Comparison of ENCODE assay signal across 17 cellular contexts in genomic region chr1:33634143-33634542, GRCh38.
DNase-seq lines count a peak whose midpoint lies in the region; ATAC-seq and TF ChIP-seq lines count a peak whose summit lies in the region.
"Had no signal": no experiment of that assay in that cellular context is flagged by ENCODE, and none has a peak within 500 bp of the region (broad histone marks: within the 10 kb centered on the region; RNA-seq: fewer than 3 reads in every experiment).

No MANE protein-coding gene starts in this region.

- RAD21 ChIA-PET in HCT116 (lab: Charles Lee; ENCODE audit: low non-redundant PET in 1 of 2, low total read pairs in 2 of 2, uncharacterized antibody in 2 of 2, unreplicated experiment in 2 of 2), result no interaction called here

- peak; percentile 7 for TF ChIP-seq CTCF in GM12864 (IDR thresholded peaks at IDR 0.05; ENCODE audit: low read depth, low read length, missing control alignments)
- no peak for TF ChIP-seq CTCF in HCT116 (IDR thresholded peaks at IDR 0.05 in 2 of 3, conservative IDR thresholded peaks at IDR 0.05 in 1 of 3; ENCODE audit: borderline replicate concordance in 1 of 3, insufficient read depth in 1 of 3, low read depth in 2 of 3, low read length in 2 of 3)
- no peak for TF ChIP-seq CTCF in coronary artery (IDR thresholded peaks at IDR 0.05)

- peak overlapping the region; percentile 84 for H2AFZ ChIP-seq in HCT116 (ENCODE audit: low read depth, low read length, poor library complexity, severe bottlenecking)

- no peak overlapping the region for H3K27ac ChIP-seq in HCT116 (ENCODE audit: low read depth, low read length)
- H3K27ac ChIP-seq in coronary artery, result no peak overlapping the region
- H3K27ac ChIP-seq: A549; BLaER1 treated with 17β-estradiol and CSF1 and Interleukin-3, amounts not matched to agents 10 nM and 100 nM; C4-2B had no signal

- no peak overlapping the region for H3K9ac ChIP-seq in HCT116 (ENCODE audit: low read length)
- H3K9ac ChIP-seq: BLaER1 treated with 17β-estradiol and CSF1 and Interleukin-3, amounts not matched to agents 10 nM and 100 nM had no signal

- H3K9me3 ChIP-seq in HCT116 (ENCODE audit: control insufficient read depth in 1 of 2, insufficient read depth in 1 of 2, low read depth in 1 of 2, low read length in 2 of 2), result no peaks in the 10 kb centered on the region
- H3K9me3 ChIP-seq: A549; BLaER1 treated with 17β-estradiol and CSF1 and Interleukin-3, amounts not matched to agents 10 nM and 100 nM; Caco-2 had no signal

- H3K4me3 ChIP-seq in GM12864 (ENCODE audit: low read depth, low read length) (no peak overlapping the region), HCT116 (replicated peaks in 1 of 2; ENCODE audit: low read depth in 1 of 2, low read length in 2 of 2) (no peak overlapping the region), coronary artery (no peak overlapping the region)
- H3K4me3 ChIP-seq: A549; BLaER1 treated with 17β-estradiol and CSF1 and Interleukin-3, amounts not matched to agents 10 nM and 100 nM; GM12878 had no signal

- TF ChIP-seq RAD21 in HCT116 (IDR thresholded peaks at IDR 0.05; ENCODE audit: low read depth), result no peak

- POLR2A ChIA-PET in HCT116 (lab: Charles Lee), result no interaction called here

- no peaks in the 10 kb centered on the region for H3K36me3 ChIP-seq in HCT116 (ENCODE audit: control insufficient read depth in 1 of 2, insufficient read depth in 2 of 2, low read length in 2 of 2)
- H3K36me3 ChIP-seq: BLaER1 treated with 17β-estradiol and CSF1 and Interleukin-3, amounts not matched to agents 10 nM and 100 nM had no signal

- CTCF ChIA-PET in HCT116 (lab: Charles Lee), result interaction anchor here (1.3 to 2.5 kb wide), 7 partner anchors 13 to 898 kb away, joined by 3 to 20 read pairs (median 6); no protein-coding TSS in a partner anchor

- peaks cover 0 to 12% of the 10 kb centered on the region in 2 experiments; a peak in 2 of 4 replicates for H3K4me1 ChIP-seq in HCT116 (ENCODE audit: control insufficient read depth in 1 of 2, insufficient read depth in 2 of 2, low read length in 2 of 2)
- H3K4me1 ChIP-seq: A549, Caco-2 had no signal

- H3K9me2 ChIP-seq in HCT116 (ENCODE audit: insufficient read depth), result no peaks in the 10 kb centered on the region

- no peak overlapping the region for H3K4me2 ChIP-seq in HCT116 (ENCODE audit: low read length)
- H3K4me2 ChIP-seq: BLaER1 treated with 17β-estradiol and CSF1 and Interleukin-3, amounts not matched to agents 10 nM and 100 nM had no signal

- 0 out of 2 replicates have a peak, but pooled peaks cover 4% of the 10 kb centered on the region for H3K27me3 ChIP-seq in HCT116 (ENCODE audit: insufficient read depth, low read length)
- H3K27me3 ChIP-seq: BLaER1 treated with 17β-estradiol and CSF1 and Interleukin-3, amounts not matched to agents 10 nM and 100 nM had no signal

- intact Hi-C loops in HCT116 (cut with micrococcal nuclease), result loop anchor here (5.0 kb wide), 1 partner anchor 1108 kb away; no protein-coding TSS in a partner anchor

- DNase-seq in GM12864 (ENCODE audit: low read depth), result no peak
- no peak for DNase-seq in HCT116 (ENCODE audit: low read depth, low spot score)
- DNase-seq in coronary artery (ENCODE audit: low spot score), result peak; percentile 50
- DNase-seq in islet precursor cell, result peak; percentile 29
- DNase-seq in 8988T, result no peak
- DNase-seq in stimulated activated CD4-positive, alpha-beta T cell treated with anti-CD3 and anti-CD28 coated beads, Interleukin-12 subunit alpha, Interleukin-12 subunit beta, amount 100 ng/mL, for 4 hours, result no peak
- no peak for DNase-seq in middle frontal gyrus (ENCODE audit: extremely low spot score, low spot score)
- no peak for DNase-seq in SW 1271 (lab: John Stamatoyannopoulos, UW)
- DNase-seq: CD4-positive, alpha-beta T cell; DMS79 treated with DMSO at 0.1 percent for 48 hours; GF-D8 had no signal

- no peaks in the 10 kb centered on the region for H3K79me2 ChIP-seq in HCT116 (ENCODE audit: insufficient read depth, low read length)

- ATAC-seq in HCT116, result no peak
- ATAC-seq: CD8-positive, alpha-beta T cell had no signal

- BruUV-seq in HCT116 (replicated peaks; lab: Mats Ljungman, UMichigan), result no TSS peak

- no peak for TF ChIP-seq POLR2A in HCT116 (IDR thresholded peaks at IDR 0.05; ENCODE audit: borderline replicate concordance, extremely low read depth, insufficient read depth, insufficient read length)

- H4K20me1 ChIP-seq in HCT116 (ENCODE audit: insufficient read depth), result no peaks in the 10 kb centered on the region
- H4K20me1 ChIP-seq: BLaER1 treated with 17β-estradiol and CSF1 and Interleukin-3, amounts not matched to agents 10 nM and 100 nM had no signal

TF ChIP-seq in HCT116, 20 proteins besides CTCF, POLR2A, EP300 and RAD21:
- TF ChIP-seq ZBTB33 (IDR thresholded peaks at IDR 0.05; ENCODE audit: extremely low read depth, insufficient replicate concordance, low read length) (no peak), ZFX (IDR thresholded peaks at IDR 0.05) (no peak), SP1 (IDR thresholded peaks at IDR 0.05; ENCODE audit: low read depth) (no peak), ZNF274 (IDR thresholded peaks at IDR 0.05; ENCODE audit: low read depth, low read length) (no peak), REST (IDR thresholded peaks at IDR 0.05; ENCODE audit: low read depth) (no peak), EGR1 (IDR thresholded peaks at IDR 0.05; ENCODE audit: low read depth) (no peak), EZH2 (IDR thresholded peaks at IDR 0.05) (no peak), SIN3A (IDR thresholded peaks at IDR 0.05; ENCODE audit: low read depth) (no peak), POLR2AphosphoS5 (IDR thresholded peaks at IDR 0.05; ENCODE audit: low read depth, low read length) (no peak), YY1 (IDR thresholded peaks at IDR 0.05; ENCODE audit: extremely low read depth, insufficient replicate concordance, low read depth, low read length) (no peak), ELF1 (IDR thresholded peaks at IDR 0.05; ENCODE audit: borderline replicate concordance, low read depth) (no peak), EZH2phosphoT487 (IDR thresholded peaks at IDR 0.05; ENCODE audit: borderline replicate concordance) (no peak), FOSL1 (IDR thresholded peaks at IDR 0.05; ENCODE audit: low read depth) (no peak), SRF (IDR thresholded peaks at IDR 0.05; ENCODE audit: low read depth) (no peak)
- TF ChIP-seq, protein P1, sequence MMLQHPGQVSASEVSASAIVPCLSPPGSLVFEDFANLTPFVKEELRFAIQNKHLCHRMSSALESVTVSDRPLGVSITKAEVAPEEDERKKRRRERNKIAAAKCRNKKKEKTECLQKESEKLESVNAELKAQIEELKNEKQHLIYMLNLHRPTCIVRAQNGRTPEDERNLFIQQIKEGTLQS (IDR thresholded peaks at IDR 0.05), result no peak

Comparison
In these comparisons a context has a peak if more than half of its experiments do, and no peak if none do; other contexts are left out.
1. DNase-seq: peak in coronary artery (single experiment) and islet precursor cell (single experiment); none in GM12864 (single experiment), HCT116 (single experiment), 8988T (single experiment), stimulated activated CD4-positive, alpha-beta T cell treated with anti-CD3 and anti-CD28 coated beads, Interleukin-12 subunit alpha, Interleukin-12 subunit beta, amount 100 ng/mL, for 4 hours (single experiment), middle frontal gyrus (single experiment) and SW 1271 (0 of 2).